ENCODE assay signal across 14 cellular contexts in genomic region chr4:7971881-7972500, GRCh38. TPM values are rescaled to one million over a fixed set of nuclear protein-coding genes. Genes with fewer than 3 reads are reported as not detected.
DNase-seq lines count a peak whose midpoint lies in the region; ATAC-seq and TF ChIP-seq lines count a peak whose summit lies in the region.
"Had no signal": no experiment of that assay in that cellular context is flagged by ENCODE, and none has a peak within 500 bp of the region (broad histone marks: within the 10 kb centered on the region; RNA-seq: fewer than 3 reads in every experiment).

No MANE protein-coding gene starts in this region.

- DNase-seq in Daoy (ENCODE audit: low read depth) (peak; percentile 60), PC-9 (peak; percentile 60 to 72), NCI-H1436 treated with DMSO at 0.1 percent for 48 hours (lab: John Stamatoyannopoulos, UW) (no peak), SK-N-SH (no peak), adrenal gland (no peak), MV-4-11 (lab: John Stamatoyannopoulos, UW) (no peak)
- DNase-seq in central memory CD8-positive, alpha-beta T cell (ENCODE audit: low spot score in 2 of 2): no peak
- DNase-seq: activated CD4-positive, CD25-positive, alpha-beta regulatory T cell treated with anti-CD3 and anti-CD28 coated beads, Interleukin-2, amount 50 U/mL, for 72 hours; DMS79 treated with DMSO at 0.1 percent for 48 hours; OCI-M1 had no signal

- H3K4me2 ChIP-seq in PC-9: peak overlapping the region; percentile 74
- no peak overlapping the region for H3K4me2 ChIP-seq in SK-N-SH

- H3K4me1 Mint-ChIP-seq in central memory CD8-positive, alpha-beta T cell: peaks cover 79% of the 10 kb centered on the region
- H3K4me1 Mint-ChIP-seq in nephron: peaks cover 35% of the 10 kb centered on the region

- H3F3A ChIP-seq in PC-9 (ENCODE audit: insufficient read depth, low read depth): peaks cover 80% of the 10 kb centered on the region
- peaks cover 21% of the 10 kb centered on the region for H3F3A ChIP-seq in SK-N-SH (replicated peaks; ENCODE audit: insufficient read depth)

- TF ChIP-seq EP300 in SK-N-SH (IDR thresholded peaks at IDR 0.05; ENCODE audit: borderline replicate concordance in 1 of 2, low read depth in 1 of 2, low read length in 1 of 2): no peak

- H3K79me2 ChIP-seq in PC-9 (ENCODE audit: low read depth) (peaks cover 23% of the 10 kb centered on the region; the same call in 1 of the 2 replicates), SK-N-SH (ENCODE audit: insufficient read depth) (peaks cover 10% of the 10 kb centered on the region; the same call in 1 of the 2 replicates)

- peak overlapping the region; percentile 92 for H3K4me3 Mint-ChIP-seq in central memory CD8-positive, alpha-beta T cell
- peak overlapping the region in 2 of 3 experiments; percentile 12 to 24 for H3K4me3 Mint-ChIP-seq in nephron
- H3K4me3 Mint-ChIP-seq: memory B cell had no signal

- TF ChIP-seq RAD21 in SK-N-SH (IDR thresholded peaks at IDR 0.05; ENCODE audit: low read length): no peak

- H4K20me1 ChIP-seq in PC-9 (ENCODE audit: insufficient read depth) (no peaks in the 10 kb centered on the region), SK-N-SH (ENCODE audit: insufficient read depth) (no peaks in the 10 kb centered on the region)

- no peaks in the 10 kb centered on the region for H3K9me3 ChIP-seq in PC-9 (ENCODE audit: insufficient read depth, low read depth)
- no peaks in the 10 kb centered on the region for H3K9me3 ChIP-seq in SK-N-SH
- no peaks in the 10 kb centered on the region for H3K9me3 ChIP-seq in adrenal gland (replicated peaks in 1 of 3)

- H2AFZ ChIP-seq in PC-9: no peak overlapping the region
- no peak overlapping the region for H2AFZ ChIP-seq in SK-N-SH (ENCODE audit: low read depth)

- CTCF ChIA-PET in PC-9 (lab: Charles Lee): interaction anchor here (1.2 kb wide), 1 partner anchor 170 kb away, joined by 4 read pairs; no protein-coding TSS in a partner anchor
- CTCF ChIA-PET in SK-N-SH (lab: Yijun Ruan, JAX): interaction anchor here (0.9 kb wide), 1 partner anchor 13 kb away, joined by 3 read pairs; no protein-coding TSS in a partner anchor

- no TSS peak for BruUV-seq in PC-9 (replicated peaks; lab: Mats Ljungman, UMichigan)

- H3K36me3 ChIP-seq in PC-9 (ENCODE audit: low read depth) (no peaks in the 10 kb centered on the region), SK-N-SH (replicated peaks in 1 of 2; ENCODE audit: control insufficient read depth in 1 of 2, insufficient read depth in 2 of 2, low read length in 1 of 2) (no peaks in the 10 kb centered on the region), adrenal gland (replicated peaks in 1 of 2) (no peaks in the 10 kb centered on the region)
- H3K36me3 ChIP-seq: cardiac muscle cell had no signal

- no peaks in the 10 kb centered on the region for H3K27me3 Mint-ChIP-seq in central memory CD8-positive, alpha-beta T cell
- H3K27me3 Mint-ChIP-seq in nephron (ENCODE audit: low read depth): peaks cover 3% of the 10 kb centered on the region

- H3K4me3 ChIP-seq in PC-9 (peak overlapping the region; percentile 48), SK-N-SH (ENCODE audit: low read depth in 2 of 2, low read length in 1 of 2) (no peak overlapping the region), adrenal gland (no peak overlapping the region)
- H3K4me3 ChIP-seq: cardiac muscle cell had no signal

- POLR2A ChIA-PET in PC-9 (lab: Charles Lee; ENCODE audit: unreplicated experiment) (interaction anchor here (0.6 to 0.7 kb wide), 2 partner anchors 32 to 61 kb away, joined by 4 to 6 read pairs; partner anchors contain the start of gene AFAP1), SK-N-SH (lab: Yijun Ruan, JAX) (no interaction called here)

- intact Hi-C loops in PC-9 (cut with micrococcal nuclease; ENCODE audit: unreplicated experiment) (loop anchor here (1.0 to 2.0 kb wide), 2 partner anchors 48 to 129 kb away; no protein-coding TSS in a partner anchor), adrenal gland (cut with DNase I) (no loop called here)

- ATAC-seq in central memory CD8-positive, alpha-beta T cell (replicated peaks; ENCODE audit: extremely low read depth, poor library complexity, severe bottlenecking): no peak

- peaks cover 84% of the 10 kb centered on the region for H3K4me1 ChIP-seq in PC-9 (replicated peaks; ENCODE audit: insufficient read depth)
- peaks cover 20 to 31% of the 10 kb centered on the region in 2 experiments; a peak in 3 of 4 replicates for H3K4me1 ChIP-seq in SK-N-SH (ENCODE audit: control insufficient read depth in 1 of 2, insufficient read depth in 2 of 2, low read depth in 1 of 2, low read length in 1 of 2)
- H3K4me1 ChIP-seq in adrenal gland (replicated peaks in 1 of 2): peaks cover 0 to 15% of the 10 kb centered on the region in 2 donors

- H3K27ac ChIP-seq in PC-9 (peak overlapping the region; percentile 94), SK-N-SH (ENCODE audit: low read depth in 2 of 2, low read length in 1 of 2) (no peak overlapping the region), adrenal gland (peak overlapping the region in 1 of 5 donors; percentile 75)
- H3K27ac ChIP-seq: cardiac muscle cell, HL-60 had no signal

- H3K9me2 ChIP-seq in PC-9 (ENCODE audit: insufficient read depth) (no peaks in the 10 kb centered on the region), SK-N-SH (no peaks in the 10 kb centered on the region)

- TF ChIP-seq CTCF in PC-9 (conservative IDR thresholded peaks at IDR 0.05) (no peak), nephron (IDR thresholded peaks at IDR 0.05; ENCODE audit: unreplicated experiment in 3 of 3) (no peak), SK-N-SH (IDR thresholded peaks at IDR 0.05) (no peak), adrenal gland (IDR thresholded peaks at IDR 0.05) (no peak)

- TF ChIP-seq POLR2A in adrenal gland (IDR thresholded peaks at IDR 0.05): no peak

- peaks cover 23% of the 10 kb centered on the region for H3K36me3 Mint-ChIP-seq in central memory CD8-positive, alpha-beta T cell (ENCODE audit: insufficient read depth)
- H3K36me3 Mint-ChIP-seq in nephron (ENCODE audit: low read depth): no peaks in the 10 kb centered on the region
- H3K36me3 Mint-ChIP-seq: memory B cell had no signal

- H3K9ac ChIP-seq in SK-N-SH: no peak overlapping the region

- no peaks in the 10 kb centered on the region for H3K9me3 Mint-ChIP-seq in central memory CD8-positive, alpha-beta T cell
- no peaks in the 10 kb centered on the region for H3K9me3 Mint-ChIP-seq in nephron
- H3K9me3 Mint-ChIP-seq: memory B cell had no signal

- H3K27me3 ChIP-seq in PC-9 (ENCODE audit: insufficient read depth, low read depth) (no peaks in the 10 kb centered on the region), SK-N-SH (ENCODE audit: insufficient read depth) (no peaks in the 10 kb centered on the region), adrenal gland (no peaks in the 10 kb centered on the region)
- H3K27me3 ChIP-seq: cardiac muscle cell had no signal

- H3K27ac Mint-ChIP-seq in central memory CD8-positive, alpha-beta T cell (ENCODE audit: low read depth): peak overlapping the region; percentile 98
- H3K27ac Mint-ChIP-seq in nephron: peak overlapping the region; percentile 48 to 73 (median 61)
- H3K27ac Mint-ChIP-seq: memory B cell had no signal

- 94% methylated on average over 3 of the region's 13 CpGs for WGBS in SK-N-SH (ENCODE audit: low lambda C conversion rate)
- WGBS in adrenal gland, 4 donors: 85 to 90% (median 89%) methylated on average over 5 to 13 of the region's 13 CpGs

TF ChIP-seq in SK-N-SH, 30 proteins besides CTCF, POLR2A, EP300 and RAD21:
- TF ChIP-seq MEF2A (IDR thresholded peaks at IDR 0.05; ENCODE audit: borderline replicate concordance, low read depth) (no peak), JUND (IDR thresholded peaks at IDR 0.05) (no peak), RXRA (IDR thresholded peaks at IDR 0.05; ENCODE audit: borderline replicate concordance, low read depth) (no peak), IRF3 (IDR thresholded peaks at IDR 0.05; ENCODE audit: low read depth, low read length) (no peak), FOXJ3 (CRISPR knock-in tag; IDR thresholded peaks at IDR 0.05) (no peak), SMC3 (IDR thresholded peaks at IDR 0.05; ENCODE audit: low read depth, low read length) (no peak)

RNA-seq across cellular contexts. Expression of gene AFAP1, which starts 32.3 kb away (rescaled TPM):
- total RNA-seq in Daoy (2014; rRNA removed; shearing (Covaris generic)): 34.4 and 42.0 TPM in 2 replicates
- total RNA-seq in PC-9 (2021) (69.6 and 84.1 TPM in 2 replicates), adrenal gland (10 to 100 TPM in 6 of 8 donors, 1 to 10 TPM in 2; 8.6 to 16.1 (median 11.2) TPM)
- polyA plus RNA-seq in SK-N-SH (2012; rRNA removed) (40.6 and 67.9 TPM in 2 replicates), adrenal gland (1 to 10 TPM; 3.3 to 4.9 (median 4.7) TPM)
- polyA plus RNA-seq in SK-N-SH (2012; cell fraction: cytosol; rRNA removed): 48.9 and 59.9 TPM in 2 replicates
- polyA plus RNA-seq in SK-N-SH (2012; cell fraction: nucleus; rRNA removed): 89.8 and 105 TPM in 2 replicates

Comparison
In these comparisons a context has a peak if more than half of its experiments do, and no peak if none do; other contexts are left out.
1. DNase-seq: peak in Daoy (single experiment) and PC-9 (2 of 2); none in central memory CD8-positive, alpha-beta T cell (0 of 2), NCI-H1436 treated with DMSO at 0.1 percent for 48 hours (single experiment), SK-N-SH (single experiment), adrenal gland (0 of 7) and MV-4-11 (single experiment).